In the genomic region with DNA sequence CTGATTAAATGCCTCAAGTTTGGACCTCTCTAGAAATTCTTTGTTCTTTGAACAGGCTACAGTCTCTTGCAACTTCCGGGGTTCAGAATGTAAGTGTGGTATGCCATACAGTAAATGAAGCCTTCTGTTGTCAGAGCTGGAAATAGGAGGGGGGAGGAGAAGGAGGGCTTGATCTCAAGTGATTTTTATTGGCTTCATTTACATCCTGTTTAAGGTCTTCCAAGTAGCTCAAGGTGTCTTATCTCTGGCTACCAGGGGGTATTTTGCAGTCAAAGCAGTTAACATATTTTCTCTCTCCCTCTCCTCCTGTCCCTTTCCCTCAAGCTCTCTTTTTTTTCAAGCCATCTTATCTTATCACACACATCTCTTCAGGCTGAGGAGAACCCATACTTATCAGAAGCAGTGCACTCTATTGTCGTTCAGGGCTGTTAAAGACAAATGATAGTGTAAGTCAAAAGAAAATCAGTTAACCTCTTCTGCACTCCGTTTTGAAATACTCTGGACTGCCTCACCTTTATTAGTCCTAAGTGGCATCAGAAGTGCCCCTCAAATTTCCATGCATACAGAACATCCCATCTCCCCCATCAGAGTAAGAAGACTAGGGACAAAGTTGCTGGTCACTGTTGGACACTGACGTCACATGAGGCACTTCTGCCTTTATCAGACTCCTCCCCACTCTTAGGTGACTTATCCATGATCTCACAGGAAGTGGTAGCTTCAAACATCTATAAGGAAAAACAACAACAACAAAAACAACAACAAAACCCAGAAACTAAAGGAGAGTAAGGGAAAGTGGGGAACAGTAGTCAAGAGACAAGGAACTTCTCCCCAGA, we compare ENCODE assay signal across 1 cellular context.
TF ChIP-seq lines count a peak whose summit lies in the region.

No MANE protein-coding gene starts in this region.

TF ChIP-seq in K562, 482 proteins besides CTCF, POLR2A, EP300 and RAD21 (continued from another document and continues in another):
- TF ChIP-seq ZNF407 (IDR thresholded peaks at IDR 0.05; ENCODE audit: low read depth) = no peak
- peak; percentile 93 for TF ChIP-seq TEAD4 (IDR thresholded peaks at IDR 0.05; ENCODE audit: low read length)
- TF ChIP-seq TEAD4 (CRISPR knock-in tag; IDR thresholded peaks at IDR 0.05; ENCODE audit: borderline replicate concordance) = no peak
- no peak for TF ChIP-seq TAF7 (tag; IDR thresholded peaks at IDR 0.05)
- TF ChIP-seq SNAPC5 (CRISPR knock-in tag; IDR thresholded peaks at IDR 0.05) = no peak
- TF ChIP-seq ZNF263 (CRISPR knock-in tag; IDR thresholded peaks at IDR 0.05; ENCODE audit: borderline replicate concordance) = no peak
- TF ChIP-seq MNT (conservative IDR thresholded peaks at IDR 0.05) = 0 out of 4 replicates have a peak, but pooled peaks of 1 of the 2 experiments have one; percentile 23
- no peak for TF ChIP-seq REST (CRISPR knock-in tag; IDR thresholded peaks at IDR 0.05; ENCODE audit: low read depth)
- no peak for TF ChIP-seq GATAD2B (IDR thresholded peaks at IDR 0.05; ENCODE audit: borderline replicate concordance)
- no peak for TF ChIP-seq LARP7 (IDR thresholded peaks at IDR 0.05)
- TF ChIP-seq, protein P1, sequence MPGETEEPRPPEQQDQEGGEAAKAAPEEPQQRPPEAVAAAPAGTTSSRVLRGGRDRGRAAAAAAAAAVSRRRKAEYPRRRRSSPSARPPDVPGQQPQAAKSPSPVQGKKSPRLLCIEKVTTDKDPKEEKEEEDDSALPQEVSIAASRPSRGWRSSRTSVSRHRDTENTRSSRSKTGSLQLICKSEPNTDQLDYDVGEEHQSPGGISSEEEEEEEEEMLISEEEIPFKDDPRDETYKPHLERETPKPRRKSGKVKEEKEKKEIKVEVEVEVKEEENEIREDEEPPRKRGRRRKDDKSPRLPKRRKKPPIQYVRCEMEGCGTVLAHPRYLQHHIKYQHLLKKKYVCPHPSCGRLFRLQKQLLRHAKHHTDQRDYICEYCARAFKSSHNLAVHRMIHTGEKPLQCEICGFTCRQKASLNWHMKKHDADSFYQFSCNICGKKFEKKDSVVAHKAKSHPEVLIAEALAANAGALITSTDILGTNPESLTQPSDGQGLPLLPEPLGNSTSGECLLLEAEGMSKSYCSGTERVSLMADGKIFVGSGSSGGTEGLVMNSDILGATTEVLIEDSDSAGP (CRISPR knock-in tag; IDR thresholded peaks at IDR 0.05) = no peak
- TF ChIP-seq KLF16 (IDR thresholded peaks at IDR 0.05) = peak; percentile 90
- no peak for TF ChIP-seq PTRF (tag; IDR thresholded peaks at IDR 0.05)
- no peak for TF ChIP-seq EGR1 (conservative IDR thresholded peaks at IDR 0.05)
- TF ChIP-seq KDM4B (IDR thresholded peaks at IDR 0.05; ENCODE audit: borderline replicate concordance in 2 of 2, low read depth in 1 of 2) = no peak
- peak; percentile 86 for TF ChIP-seq NCOR1 (IDR thresholded peaks at IDR 0.05)
- no peak for TF ChIP-seq ZNF280B (CRISPR knock-in tag; IDR thresholded peaks at IDR 0.05)
- no peak for TF ChIP-seq PREB (CRISPR knock-in tag; IDR thresholded peaks at IDR 0.05)
- no peak for TF ChIP-seq NELFE (IDR thresholded peaks at IDR 0.05; ENCODE audit: insufficient read depth, insufficient read length)
- TF ChIP-seq, protein P2, sequence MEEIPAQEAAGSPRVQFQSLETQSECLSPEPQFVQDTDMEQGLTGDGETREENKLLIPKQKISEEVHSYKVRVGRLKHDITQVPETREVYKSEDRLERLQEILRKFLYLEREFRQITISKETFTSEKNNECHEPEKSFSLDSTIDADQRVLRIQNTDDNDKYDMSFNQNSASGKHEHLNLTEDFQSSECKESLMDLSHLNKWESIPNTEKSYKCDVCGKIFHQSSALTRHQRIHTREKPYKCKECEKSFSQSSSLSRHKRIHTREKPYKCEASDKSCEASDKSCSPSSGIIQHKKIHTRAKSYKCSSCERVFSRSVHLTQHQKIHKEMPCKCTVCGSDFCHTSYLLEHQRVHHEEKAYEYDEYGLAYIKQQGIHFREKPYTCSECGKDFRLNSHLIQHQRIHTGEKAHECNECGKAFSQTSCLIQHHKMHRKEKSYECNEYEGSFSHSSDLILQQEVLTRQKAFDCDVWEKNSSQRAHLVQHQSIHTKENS (CRISPR knock-in tag; IDR thresholded peaks at IDR 0.05) = no peak
- TF ChIP-seq ZNF232 (CRISPR knock-in tag; IDR thresholded peaks at IDR 0.05) = no peak
- TF ChIP-seq IFI16 (CRISPR knock-in tag; IDR thresholded peaks at IDR 0.05) = no peak
- TF ChIP-seq DEAF1 (CRISPR knock-in tag; IDR thresholded peaks at IDR 0.05) = no peak
- TF ChIP-seq ZNF444 (CRISPR knock-in tag; IDR thresholded peaks at IDR 0.05) = no peak
- TF ChIP-seq FOXO4 (CRISPR knock-in tag; IDR thresholded peaks at IDR 0.05) = no peak
- no peak for TF ChIP-seq HNRNPLL (IDR thresholded peaks at IDR 0.05; ENCODE audit: low read depth, low read length, poor library complexity, severe bottlenecking)
- no peak for TF ChIP-seq ZNF184 (CRISPR knock-in tag; IDR thresholded peaks at IDR 0.05)
- peak; percentile 71 for TF ChIP-seq FOSL1 (tag; conservative IDR thresholded peaks at IDR 0.05)
- no peak for TF ChIP-seq ZKSCAN1 (IDR thresholded peaks at IDR 0.05; ENCODE audit: low read depth, low read length)
